ENCODE assay signal across 15 cellular contexts in the genomic region with DNA sequence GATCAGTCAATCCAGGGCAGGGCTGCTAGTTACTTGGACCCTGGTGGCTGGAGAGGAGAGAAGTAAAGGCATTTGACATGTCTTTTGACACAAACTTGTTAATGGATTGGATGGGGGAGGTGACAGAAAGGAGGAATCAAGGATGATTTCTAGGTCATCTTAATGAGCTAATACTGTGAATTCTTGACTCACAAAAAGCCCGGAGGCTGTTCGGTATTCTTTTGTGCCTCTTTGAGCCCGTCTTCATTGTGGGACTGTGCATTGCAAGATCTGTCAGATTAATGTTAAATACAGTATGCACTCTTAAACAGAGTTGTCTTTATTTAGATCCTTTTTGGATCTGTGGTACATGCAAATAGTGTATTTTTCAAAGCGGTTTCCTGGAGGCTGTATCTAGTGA. TPM values are rescaled to one million over a fixed set of nuclear protein-coding genes. Genes with fewer than 3 reads are reported as not detected.
DNase-seq lines count a peak whose midpoint lies in the region; ATAC-seq and TF ChIP-seq lines count a peak whose summit lies in the region.
"Had no signal": no experiment of that assay in that cellular context is flagged by ENCODE, and none has a peak within 500 bp of the region (broad histone marks: within the 10 kb centered on the region; RNA-seq: fewer than 3 reads in every experiment).

No MANE protein-coding gene starts in this region.

- H4K20me1 ChIP-seq in GM23338 (replicated peaks; ENCODE audit: insufficient read depth): 0 out of 2 replicates have a peak, but pooled peaks cover 3% of the 10 kb centered on the region

- H3K79me1 ChIP-seq in mesendoderm (ENCODE audit: low read length): no peaks in the 10 kb centered on the region

- H3K36me3 ChIP-seq in GM23338 (ENCODE audit: insufficient read depth) (peaks cover 15% of the 10 kb centered on the region), HAP-1 (replicated peaks) (peaks cover 77% of the 10 kb centered on the region), mesendoderm (ENCODE audit: control insufficient read depth, insufficient read depth, low read length) (no peaks in the 10 kb centered on the region), ascending aorta (peaks cover 0 to 4% of the 10 kb centered on the region in 2 donors)

- H4K5ac ChIP-seq in mesendoderm (ENCODE audit: low read length): no peak overlapping the region

- no peaks in the 10 kb centered on the region for H3K9me3 Mint-ChIP-seq in GM23338
- no peaks in the 10 kb centered on the region for H3K9me3 Mint-ChIP-seq in activated CD4-positive, alpha-beta memory T cell treated with anti-CD3 and anti-CD28 coated beads, Interleukin-2, amount 10 ng/mL, durations not matched to agents 7 days and 5 days

- TF ChIP-seq CTCF in GM23338 (conservative IDR thresholded peaks at IDR 0.05; ENCODE audit: low read depth in 2 of 2) (no peak), ascending aorta (IDR thresholded peaks at IDR 0.05) (no peak)

- peaks cover 1% of the 10 kb centered on the region for H3K27me3 Mint-ChIP-seq in GM23338 (ENCODE audit: insufficient read depth, low read depth, poor library complexity)
- H3K27me3 Mint-ChIP-seq in activated CD4-positive, alpha-beta memory T cell treated with anti-CD3 and anti-CD28 coated beads, Interleukin-2, amount 10 ng/mL, durations not matched to agents 7 days and 5 days: no peaks in the 10 kb centered on the region
- H3K27me3 Mint-ChIP-seq: CD4-positive, alpha-beta memory T cell had no signal

- H3K23ac ChIP-seq in mesendoderm (ENCODE audit: low read length): no peak overlapping the region

- H3K27me3 ChIP-seq in GM23338 (ENCODE audit: insufficient read depth) (no peaks in the 10 kb centered on the region), HAP-1 (ENCODE audit: low read depth) (no peaks in the 10 kb centered on the region), mesendoderm (ENCODE audit: insufficient read depth, low read length, poor library complexity) (no peaks in the 10 kb centered on the region), ascending aorta (no peaks in the 10 kb centered on the region)
- H3K27me3 ChIP-seq: BE2C had no signal

- H3K27ac Mint-ChIP-seq in GM23338: 0 out of 2 replicates have a peak overlapping the region, but pooled peaks have one; percentile 32
- no peak overlapping the region for H3K27ac Mint-ChIP-seq in activated CD4-positive, alpha-beta memory T cell treated with anti-CD3 and anti-CD28 coated beads, Interleukin-2, amount 10 ng/mL, durations not matched to agents 7 days and 5 days
- H3K27ac Mint-ChIP-seq: CD4-positive, alpha-beta memory T cell had no signal

- no peak overlapping the region for H3K56ac ChIP-seq in mesendoderm (ENCODE audit: low read length)

- no peak overlapping the region for H3K4me3 Mint-ChIP-seq in GM23338
- H3K4me3 Mint-ChIP-seq in activated CD4-positive, alpha-beta memory T cell treated with anti-CD3 and anti-CD28 coated beads, Interleukin-2, amount 10 ng/mL, durations not matched to agents 7 days and 5 days: no peak overlapping the region
- H3K4me3 Mint-ChIP-seq: CD4-positive, alpha-beta memory T cell had no signal

- no peaks in the 10 kb centered on the region for H3K9me2 ChIP-seq in GM23338 (ENCODE audit: insufficient read depth)

- H3K27ac ChIP-seq in GM23338 (ENCODE audit: low read depth): no peak overlapping the region
- no peak overlapping the region for H3K27ac ChIP-seq in mesendoderm (ENCODE audit: low read depth, low read length)
- peak overlapping the region; percentile 8 for H3K27ac ChIP-seq in temporal lobe (ENCODE audit: low read depth, low read length)
- no peak overlapping the region for H3K27ac ChIP-seq in ascending aorta
- H3K27ac ChIP-seq: A549, C4-2B, HL-60 had no signal

- ATAC-seq in GM23338: no peak
- ATAC-seq: A549, HCT116 had no signal

- H3K79me2 ChIP-seq in GM23338 (replicated peaks; ENCODE audit: insufficient read depth): no peaks in the 10 kb centered on the region
- no peaks in the 10 kb centered on the region for H3K79me2 ChIP-seq in mesendoderm (ENCODE audit: control insufficient read depth, insufficient read depth, low read length)

- POLR2A ChIA-PET in activated CD4-positive, alpha-beta memory T cell treated with anti-CD3 and anti-CD28 coated beads, Interleukin-2, amount 10 ng/mL, durations not matched to agents 7 days and 5 days (lab: Charles Lee): no interaction called here

- no peak overlapping the region for H3K9ac ChIP-seq in mesendoderm (ENCODE audit: low read length)

- intact Hi-C loops in ascending aorta (cut with DNase I): no loop called here

- H3F3A ChIP-seq in GM23338 (replicated peaks; ENCODE audit: low read depth): no peaks in the 10 kb centered on the region

- H3K4me1 ChIP-seq in GM23338 (ENCODE audit: insufficient read depth) (no peaks in the 10 kb centered on the region), HAP-1 (peaks cover 70% of the 10 kb centered on the region), mesendoderm (ENCODE audit: control insufficient read depth, low read depth, low read length) (no peaks in the 10 kb centered on the region), ascending aorta (no peaks in the 10 kb centered on the region)
- H3K4me1 ChIP-seq: A549, BE2C had no signal

- no peak overlapping the region for H3K4ac ChIP-seq in mesendoderm (ENCODE audit: low read depth, low read length)

- H3K4me2 ChIP-seq in GM23338: no peak overlapping the region
- H3K4me2 ChIP-seq in mesendoderm (ENCODE audit: low read length): no peak overlapping the region
- H3K4me2 ChIP-seq: A549 had no signal

- peaks cover 66% of the 10 kb centered on the region for H3K36me3 Mint-ChIP-seq in GM23338 (ENCODE audit: low read depth)
- peaks cover 53% of the 10 kb centered on the region for H3K36me3 Mint-ChIP-seq in activated CD4-positive, alpha-beta memory T cell treated with anti-CD3 and anti-CD28 coated beads, Interleukin-2, amount 10 ng/mL, durations not matched to agents 7 days and 5 days (ENCODE audit: low read depth)

- no peak overlapping the region for H2BK5ac ChIP-seq in mesendoderm (ENCODE audit: low read length)

- H3K18ac ChIP-seq in mesendoderm (ENCODE audit: low read length): no peak overlapping the region

- H3K4me3 ChIP-seq in GM23338 (no peak overlapping the region), HAP-1 (no peak overlapping the region), mesendoderm (ENCODE audit: low read length) (no peak overlapping the region), ascending aorta (no peak overlapping the region)
- H3K4me3 ChIP-seq: A549 had no signal

- H2AK5ac ChIP-seq in mesendoderm (ENCODE audit: low read length): no peak overlapping the region

- DNase-seq in GM23338 (ENCODE audit: low spot score): no peak
- peak; percentile 88 to 95 for DNase-seq in HAP-1 (ENCODE audit: low spot score in 2 of 2)
- peak; percentile 34 for DNase-seq in mesendoderm
- DNase-seq in activated CD4-positive, alpha-beta memory T cell treated with anti-CD3 and anti-CD28 coated beads, Interleukin-2, amount 10 ng/mL, durations not matched to agents 7 days and 5 days: no peak
- no peak for DNase-seq in ascending aorta (ENCODE audit: low spot score in 2 of 2)
- DNase-seq: CD4-positive, alpha-beta memory T cell; COR-L47; DND-41; GF-D8 had no signal

- H2AFZ ChIP-seq in GM23338: no peak overlapping the region

- H3K9me3 ChIP-seq in HAP-1 (no peaks in the 10 kb centered on the region), ascending aorta (no peaks in the 10 kb centered on the region)
- H3K9me3 ChIP-seq: A549, BE2C had no signal

- WGBS in mesendoderm (ENCODE audit: extremely low coverage, insufficient coverage, low lambda C conversion rate): no CpG with 5 or more reads among the region's 4 CpGs

- H2BK120ac ChIP-seq in mesendoderm (ENCODE audit: low read depth, low read length): no peak overlapping the region

- H4K8ac ChIP-seq in mesendoderm (ENCODE audit: low read depth, low read length): no peak overlapping the region

- CTCF ChIA-PET in activated CD4-positive, alpha-beta memory T cell treated with anti-CD3 and anti-CD28 coated beads, Interleukin-2, amount 10 ng/mL, durations not matched to agents 7 days and 5 days (lab: Charles Lee): interaction anchor here (1.1 kb wide), 1 partner anchor 120 kb away, joined by 3 read pairs; no protein-coding TSS in a partner anchor

- peaks cover 8% of the 10 kb centered on the region; the same call in 1 of the 3 replicates for H3K4me1 Mint-ChIP-seq in GM23338
- H3K4me1 Mint-ChIP-seq in activated CD4-positive, alpha-beta memory T cell treated with anti-CD3 and anti-CD28 coated beads, Interleukin-2, amount 10 ng/mL, durations not matched to agents 7 days and 5 days: no peaks in the 10 kb centered on the region

- in situ Hi-C loops in HAP-1 (cut with MboI; ENCODE audit: low sequenced_read_pairs): no loop called here

- H2BK15ac ChIP-seq in mesendoderm (replicated peaks; ENCODE audit: low read depth): no peak overlapping the region

TF ChIP-seq in GM23338, 12 proteins besides CTCF, POLR2A, EP300 and RAD21 (continues in another document):
- no peak for TF ChIP-seq POLR2AphosphoS5 (IDR thresholded peaks at IDR 0.05; ENCODE audit: low read depth)
- TF ChIP-seq, protein P1, sequence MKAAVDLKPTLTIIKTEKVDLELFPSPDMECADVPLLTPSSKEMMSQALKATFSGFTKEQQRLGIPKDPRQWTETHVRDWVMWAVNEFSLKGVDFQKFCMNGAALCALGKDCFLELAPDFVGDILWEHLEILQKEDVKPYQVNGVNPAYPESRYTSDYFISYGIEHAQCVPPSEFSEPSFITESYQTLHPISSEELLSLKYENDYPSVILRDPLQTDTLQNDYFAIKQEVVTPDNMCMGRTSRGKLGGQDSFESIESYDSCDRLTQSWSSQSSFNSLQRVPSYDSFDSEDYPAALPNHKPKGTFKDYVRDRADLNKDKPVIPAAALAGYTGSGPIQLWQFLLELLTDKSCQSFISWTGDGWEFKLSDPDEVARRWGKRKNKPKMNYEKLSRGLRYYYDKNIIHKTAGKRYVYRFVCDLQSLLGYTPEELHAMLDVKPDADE (IDR thresholded peaks at IDR 0.05): no peak

RNA-seq across cellular contexts. Expression of gene POLA1, which starts 25.1 kb away (rescaled TPM):
- 32.0 and 36.6 TPM in 2 replicates for total RNA-seq in GM23338 (2014; rRNA removed; shearing (Covaris generic))
- polyA plus RNA-seq in GM23338 (2016; fragmentation: Nextera tagmentation; extraction: Ambion mirVana): 10.0 and 12.6 TPM in 2 replicates
- polyA plus RNA-seq in mesendoderm (2013, experiment 1 of 2): 15.3 TPM
- 15.7 TPM for polyA plus RNA-seq in mesendoderm (2013, experiment 2 of 2)
- 26.1 TPM for total RNA-seq in temporal lobe
- 10 to 100 TPM; 28.1 TPM for total RNA-seq in activated CD4-positive, alpha-beta memory T cell treated with anti-CD3 and anti-CD28 coated beads, Interleukin-2, amount 10 ng/mL, durations not matched to agents 7 days and 5 days
- 6.0 TPM for total RNA-seq in ascending aorta

Comparison
In these comparisons a context has a peak if more than half of its experiments do, and no peak if none do; other contexts are left out.
1. DNase-seq: peak in HAP-1 (2 of 2) and mesendoderm (single experiment); none in GM23338 (single experiment), activated CD4-positive, alpha-beta memory T cell treated with anti-CD3 and anti-CD28 coated beads, Interleukin-2, amount 10 ng/mL, durations not matched to agents 7 days and 5 days (single experiment) and ascending aorta (0 of 2).